13 cellular contexts compared by ENCODE assay signal in the genomic region with DNA sequence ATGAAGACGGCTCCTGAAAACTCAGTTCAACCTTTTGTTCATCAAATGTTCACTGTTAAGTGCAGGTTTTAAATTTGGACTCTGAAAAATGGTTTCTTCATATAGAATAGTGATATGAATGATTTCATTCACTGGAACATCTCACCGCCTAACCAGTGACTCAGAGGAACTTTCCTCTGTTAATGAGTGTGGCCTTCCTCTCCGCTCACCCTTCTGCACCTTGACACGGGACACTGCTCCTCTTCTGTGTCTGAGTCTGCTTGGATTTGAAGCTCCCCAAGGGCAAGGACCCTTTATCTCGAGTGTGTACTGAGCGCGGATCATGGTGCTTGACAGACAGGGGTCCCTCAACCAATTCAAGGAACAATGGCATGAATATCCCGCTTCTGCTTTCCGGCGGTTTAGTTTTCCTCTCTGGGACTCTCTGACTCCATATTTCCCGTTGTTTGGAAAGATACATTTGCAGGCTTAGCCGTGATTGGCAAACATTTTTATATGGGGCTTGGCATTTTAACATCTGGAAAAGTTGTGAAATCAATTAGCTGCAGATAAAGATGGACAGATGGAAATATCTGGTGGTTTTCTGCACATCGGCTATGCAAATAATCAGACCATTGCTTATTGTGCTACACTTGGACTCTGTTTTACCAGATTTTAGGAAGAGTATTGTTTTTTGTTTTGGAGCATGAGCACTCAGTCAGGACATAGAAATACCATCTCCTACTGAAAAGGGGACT. TPM values are rescaled to one million over a fixed set of nuclear protein-coding genes. Genes with fewer than 3 reads are reported as not detected.
DNase-seq lines count a peak whose midpoint lies in the region; ATAC-seq and TF ChIP-seq lines count a peak whose summit lies in the region.
"Had no signal": no experiment of that assay in that cellular context is flagged by ENCODE, and none has a peak within 500 bp of the region (broad histone marks: within the 10 kb centered on the region; RNA-seq: fewer than 3 reads in every experiment).

No MANE protein-coding gene starts in this region.

- intact Hi-C loops in activated CD4-positive, alpha-beta T cell treated with anti-CD3 and anti-CD28 coated beads, Interleukin-2, amount 10 ng/mL, durations not matched to agents 24 days and 14 days (cut with micrococcal nuclease), result no loop called here

- no peak overlapping the region for H3K27ac Mint-ChIP-seq in activated CD4-positive, alpha-beta T cell treated with anti-CD3 and anti-CD28 coated beads, Interleukin-2, amount 10 ng/mL, durations not matched to agents 24 days and 14 days
- H3K27ac Mint-ChIP-seq in activated CD4-positive, alpha-beta T cell treated with anti-CD3 and anti-CD28 coated beads, Interleukin-2, amount 10 ng/mL, durations not matched to agents 7 days and 5 days, result no peak overlapping the region
- H3K27ac Mint-ChIP-seq in memory B cell, result peak overlapping the region; percentile 89
- H3K27ac Mint-ChIP-seq in natural killer cell treated with Interleukin-12 subunit alpha and Interleukin-12 subunit beta and Interleukin-15 and Interleukin-18, amount 100 ng/mL, for 72 hours, result no peak overlapping the region
- H3K27ac Mint-ChIP-seq in naive thymus-derived CD8-positive, alpha-beta T cell, result peak overlapping the region in 1 of 10 donors; percentile 32

- POLR2A ChIA-PET in activated CD4-positive, alpha-beta T cell treated with anti-CD3 and anti-CD28 coated beads, Interleukin-2, amount 10 ng/mL, durations not matched to agents 7 days and 5 days (lab: Charles Lee), result no interaction called here
- POLR2A ChIA-PET in naive thymus-derived CD8-positive, alpha-beta T cell (lab: Charles Lee), result no interaction called here
- POLR2A ChIA-PET in HEK293T (lab: Yijun Ruan, JAX), result no interaction called here

- H3K4me3 Mint-ChIP-seq in activated CD4-positive, alpha-beta T cell treated with anti-CD3 and anti-CD28 coated beads, Interleukin-2, amount 10 ng/mL, durations not matched to agents 24 days and 14 days, result no peak overlapping the region
- no peak overlapping the region for H3K4me3 Mint-ChIP-seq in activated CD4-positive, alpha-beta T cell treated with anti-CD3 and anti-CD28 coated beads, Interleukin-2, amount 10 ng/mL, durations not matched to agents 7 days and 5 days
- H3K4me3 Mint-ChIP-seq in memory B cell, result peak overlapping the region; percentile 71
- H3K4me3 Mint-ChIP-seq in natural killer cell treated with Interleukin-12 subunit alpha and Interleukin-12 subunit beta and Interleukin-15 and Interleukin-18, amount 100 ng/mL, for 72 hours, result no peak overlapping the region
- no peak overlapping the region for H3K4me3 Mint-ChIP-seq in naive thymus-derived CD8-positive, alpha-beta T cell
- H3K4me3 Mint-ChIP-seq: brain, neural crest cell had no signal

- peak; percentile 40 for DNase-seq in activated CD4-positive, alpha-beta T cell treated with anti-CD3 and anti-CD28 coated beads, Interleukin-2, amount 10 ng/mL, durations not matched to agents 24 days and 14 days
- no peak for DNase-seq in activated CD4-positive, alpha-beta T cell treated with anti-CD3 and anti-CD28 coated beads, Interleukin-2, amount 10 ng/mL, durations not matched to agents 7 days and 5 days
- DNase-seq in memory B cell (ENCODE audit: low spot score in 2 of 2), result no peak
- no peak for DNase-seq in natural killer cell treated with Interleukin-12 subunit alpha and Interleukin-12 subunit beta and Interleukin-15 and Interleukin-18, amount 100 ng/mL, for 72 hours (ENCODE audit: low spot score)
- DNase-seq in naive thymus-derived CD8-positive, alpha-beta T cell, result no peak
- no peak for DNase-seq in HEK293T (ENCODE audit: extremely low spot score)
- DNase-seq: activated CD4-positive, alpha-beta T cell treated with anti-CD3 and anti-CD28 coated beads for 4 hours; stimulated activated CD4-positive, alpha-beta T cell treated with anti-CD3 and anti-CD28 coated beads, Interleukin-4, amount 100 ng/mL, for 24 hours had no signal

- H3K9me3 Mint-ChIP-seq in activated CD4-positive, alpha-beta T cell treated with anti-CD3 and anti-CD28 coated beads, Interleukin-2, amount 10 ng/mL, durations not matched to agents 24 days and 14 days, result no peaks in the 10 kb centered on the region
- no peaks in the 10 kb centered on the region for H3K9me3 Mint-ChIP-seq in activated CD4-positive, alpha-beta T cell treated with anti-CD3 and anti-CD28 coated beads, Interleukin-2, amount 10 ng/mL, durations not matched to agents 7 days and 5 days
- H3K9me3 Mint-ChIP-seq in memory B cell, result no peaks in the 10 kb centered on the region
- no peaks in the 10 kb centered on the region for H3K9me3 Mint-ChIP-seq in natural killer cell treated with Interleukin-12 subunit alpha and Interleukin-12 subunit beta and Interleukin-15 and Interleukin-18, amount 100 ng/mL, for 72 hours
- H3K9me3 Mint-ChIP-seq in naive thymus-derived CD8-positive, alpha-beta T cell, result no peaks in the 10 kb centered on the region
- H3K9me3 Mint-ChIP-seq: brain, neural crest cell had no signal

- CTCF ChIA-PET in activated CD4-positive, alpha-beta T cell treated with anti-CD3 and anti-CD28 coated beads, Interleukin-2, amount 10 ng/mL, durations not matched to agents 7 days and 5 days (lab: Charles Lee), result no interaction called here
- CTCF ChIA-PET in HEK293T (lab: Yijun Ruan, JAX), result no interaction called here

- ATAC-seq in GM21528 (IDR thresholded peaks at IDR 0.05; ENCODE audit: low FRiP score, unreplicated experiment) (peak; percentile 43), HG03457 (IDR thresholded peaks at IDR 0.05; ENCODE audit: unreplicated experiment) (peak; percentile 54), memory B cell (ENCODE audit: low read depth) (peak; percentile 33)
- ATAC-seq in natural killer cell treated with Interleukin-12 subunit alpha and Interleukin-12 subunit beta and Interleukin-15 and Interleukin-18, amount 100 ng/mL, for 72 hours, result no peak
- ATAC-seq in naive thymus-derived CD8-positive, alpha-beta T cell, result no peak
- ATAC-seq: Panc1 had no signal

- peaks cover 5% of the 10 kb centered on the region for H3K27me3 Mint-ChIP-seq in activated CD4-positive, alpha-beta T cell treated with anti-CD3 and anti-CD28 coated beads, Interleukin-2, amount 10 ng/mL, durations not matched to agents 24 days and 14 days
- no peaks in the 10 kb centered on the region for H3K27me3 Mint-ChIP-seq in activated CD4-positive, alpha-beta T cell treated with anti-CD3 and anti-CD28 coated beads, Interleukin-2, amount 10 ng/mL, durations not matched to agents 7 days and 5 days
- H3K27me3 Mint-ChIP-seq in memory B cell, result no peaks in the 10 kb centered on the region
- peaks cover 0 to 8% of the 10 kb centered on the region in 2 donors for H3K27me3 Mint-ChIP-seq in natural killer cell treated with Interleukin-12 subunit alpha and Interleukin-12 subunit beta and Interleukin-15 and Interleukin-18, amount 100 ng/mL, for 72 hours
- peaks cover 0 to 2% (median 0%) of the 10 kb centered on the region in 5 donors for H3K27me3 Mint-ChIP-seq in naive thymus-derived CD8-positive, alpha-beta T cell

- H3K4me1 Mint-ChIP-seq in activated CD4-positive, alpha-beta T cell treated with anti-CD3 and anti-CD28 coated beads, Interleukin-2, amount 10 ng/mL, durations not matched to agents 24 days and 14 days, result peaks cover 8% of the 10 kb centered on the region
- H3K4me1 Mint-ChIP-seq in activated CD4-positive, alpha-beta T cell treated with anti-CD3 and anti-CD28 coated beads, Interleukin-2, amount 10 ng/mL, durations not matched to agents 7 days and 5 days, result peaks cover 14% of the 10 kb centered on the region
- H3K4me1 Mint-ChIP-seq in memory B cell, result peaks cover 47% of the 10 kb centered on the region
- H3K4me1 Mint-ChIP-seq in natural killer cell treated with Interleukin-12 subunit alpha and Interleukin-12 subunit beta and Interleukin-15 and Interleukin-18, amount 100 ng/mL, for 72 hours (ENCODE audit: low read depth in 2 of 2), result peaks cover 12 to 18% of the 10 kb centered on the region in 2 donors
- peaks cover 17 to 30% (median 24%) of the 10 kb centered on the region in 4 donors for H3K4me1 Mint-ChIP-seq in naive thymus-derived CD8-positive, alpha-beta T cell

- no peaks in the 10 kb centered on the region for H3K36me3 Mint-ChIP-seq in activated CD4-positive, alpha-beta T cell treated with anti-CD3 and anti-CD28 coated beads, Interleukin-2, amount 10 ng/mL, durations not matched to agents 24 days and 14 days (ENCODE audit: low read depth)
- H3K36me3 Mint-ChIP-seq in activated CD4-positive, alpha-beta T cell treated with anti-CD3 and anti-CD28 coated beads, Interleukin-2, amount 10 ng/mL, durations not matched to agents 7 days and 5 days (ENCODE audit: low read depth), result no peaks in the 10 kb centered on the region
- H3K36me3 Mint-ChIP-seq in memory B cell, result peaks cover 3% of the 10 kb centered on the region
- no peaks in the 10 kb centered on the region for H3K36me3 Mint-ChIP-seq in natural killer cell treated with Interleukin-12 subunit alpha and Interleukin-12 subunit beta and Interleukin-15 and Interleukin-18, amount 100 ng/mL, for 72 hours
- no peaks in the 10 kb centered on the region for H3K36me3 Mint-ChIP-seq in naive thymus-derived CD8-positive, alpha-beta T cell
- H3K36me3 Mint-ChIP-seq: brain had no signal

TF ChIP-seq in HEK293T, 16 proteins besides CTCF, POLR2A, EP300 and RAD21 (continues in another document):
- TF ChIP-seq ELF4 (IDR thresholded peaks at IDR 0.05) (no peak), ARNT (IDR thresholded peaks at IDR 0.05) (no peak), NFRKB (IDR thresholded peaks at IDR 0.05) (no peak), L3MBTL2 (conservative IDR thresholded peaks at IDR 0.05) (no peak), TARDBP (IDR thresholded peaks at IDR 0.05) (no peak), LEF1 (IDR thresholded peaks at IDR 0.05; ENCODE audit: borderline replicate concordance) (no peak), CTBP1 (IDR thresholded peaks at IDR 0.05; ENCODE audit: borderline replicate concordance) (no peak), SP1 (IDR thresholded peaks at IDR 0.05) (no peak)

RNA-seq across cellular contexts. Expression of gene KBTBD8, which starts 20.9 kb away (rescaled TPM):
- total RNA-seq in activated CD4-positive, alpha-beta T cell treated with anti-CD3 and anti-CD28 coated beads, Interleukin-2, amount 10 ng/mL, durations not matched to agents 24 days and 14 days, result 16.8 and 17.0 TPM in 2 replicates
- 1 to 10 TPM; 8.3 TPM for total RNA-seq in activated CD4-positive, alpha-beta T cell treated with anti-CD3 and anti-CD28 coated beads, Interleukin-2, amount 10 ng/mL, durations not matched to agents 7 days and 5 days
- total RNA-seq in natural killer cell treated with Interleukin-12 subunit alpha and Interleukin-12 subunit beta and Interleukin-15 and Interleukin-18, amount 100 ng/mL, for 72 hours, result 10 to 100 TPM; 16.0 to 24.5 TPM
- 1 to 10 TPM; 5.1 to 5.2 TPM for total RNA-seq in naive thymus-derived CD8-positive, alpha-beta T cell
- polyA plus RNA-seq in naive thymus-derived CD8-positive, alpha-beta T cell, result 1 to 10 TPM in 1 of 3 donors, under 1 TPM in 2; 0.35 to 1.7 (median 0.71) TPM

Comparison
In these comparisons a context has a peak if more than half of its experiments do, and no peak if none do; other contexts are left out.
1. ATAC-seq: peak in GM21528 (single experiment), HG03457 (single experiment) and memory B cell (single experiment); none in natural killer cell treated with Interleukin-12 subunit alpha and Interleukin-12 subunit beta and Interleukin-15 and Interleukin-18, amount 100 ng/mL, for 72 hours (0 of 2) and naive thymus-derived CD8-positive, alpha-beta T cell (0 of 2).